1 cellular context compared by ENCODE assay signal in the genomic region with DNA sequence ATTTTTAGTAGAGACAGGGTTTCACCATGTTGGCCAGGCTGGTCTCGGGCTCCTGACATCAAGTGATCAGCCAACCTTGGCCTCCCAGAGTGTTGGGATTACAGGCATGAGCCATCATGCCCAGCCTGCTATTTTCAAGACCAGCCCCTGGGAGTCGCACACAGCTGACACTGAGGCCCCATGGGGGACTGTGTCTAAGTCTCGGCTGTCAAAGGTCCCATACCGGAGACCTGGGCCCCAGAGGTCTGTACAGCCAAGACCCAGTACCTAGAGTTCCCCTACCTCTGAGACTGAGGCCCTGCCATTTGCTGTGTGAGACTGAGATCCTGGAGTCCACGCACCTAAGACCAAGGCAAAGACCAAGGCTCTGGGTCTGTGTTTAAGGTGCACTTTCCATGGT. TPM values are rescaled to one million over a fixed set of nuclear protein-coding genes. Genes with fewer than 3 reads are reported as not detected.
"Had no signal": no experiment of that assay in that cellular context is flagged by ENCODE, and none has a peak within 500 bp of the region (broad histone marks: within the 10 kb centered on the region; RNA-seq: fewer than 3 reads in every experiment).

No MANE protein-coding gene starts in this region.

RNA-seq across cellular contexts. Expression of gene FCGBP, which starts 54.2 kb away (rescaled TPM):
- total RNA-seq: GM23248 had no signal
